ENCODE assay signal across 29 cellular contexts in the genomic region with DNA sequence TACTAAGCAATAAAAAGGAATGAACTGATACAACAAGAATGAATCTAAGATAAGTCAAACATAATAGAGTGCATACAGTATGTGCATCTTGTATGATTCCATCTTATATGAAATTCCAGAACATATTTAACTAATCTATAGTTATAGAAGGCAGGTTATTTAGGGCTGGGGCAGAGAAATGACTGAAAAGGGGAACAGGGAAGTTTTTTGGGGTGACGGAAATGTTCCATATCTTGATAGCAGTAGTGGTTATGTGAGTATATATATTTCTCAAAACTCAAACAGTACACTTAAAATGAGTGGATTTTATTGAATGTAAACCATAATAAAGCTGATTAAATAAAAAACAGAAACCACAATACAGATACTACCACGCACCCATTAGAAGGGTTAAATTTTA.
"Had no signal": no experiment of that assay in that cellular context is flagged by ENCODE, and none has a peak within 500 bp of the region (broad histone marks: within the 10 kb centered on the region; RNA-seq: fewer than 3 reads in every experiment).

No MANE protein-coding gene starts in this region.

- H3K27ac Mint-ChIP-seq: activated CD4-positive, alpha-beta memory T cell treated with anti-CD3 and anti-CD28 coated beads for 36 hours; activated CD4-positive, alpha-beta T cell treated with anti-CD3 and anti-CD28 coated beads, Interleukin-2, amount 10 ng/mL, durations not matched to agents 7 days and 5 days; activated naive CD4-positive, alpha-beta T cell treated with anti-CD3 and anti-CD28 coated beads, Interleukin-2, amount 10 ng/mL, durations not matched to agents 7 days and 5 days; activated naive CD8-positive, alpha-beta T cell treated with anti-CD3 and anti-CD28 coated beads for 36 hours; activated T-helper 17 cell treated with anti-CD3 and anti-CD28 coated beads, Interleukin-2, amount 50 U/mL, for 72 hours; T-helper 17 cell had no signal

- FAIRE-seq: RCC 7860 had no signal

- H3K4me3 Mint-ChIP-seq: activated CD4-positive, alpha-beta memory T cell treated with anti-CD3 and anti-CD28 coated beads for 36 hours; activated CD4-positive, alpha-beta T cell treated with anti-CD3 and anti-CD28 coated beads, Interleukin-2, amount 10 ng/mL, durations not matched to agents 7 days and 5 days; activated naive CD4-positive, alpha-beta T cell treated with anti-CD3 and anti-CD28 coated beads, Interleukin-2, amount 10 ng/mL, durations not matched to agents 7 days and 5 days; activated naive CD8-positive, alpha-beta T cell treated with anti-CD3 and anti-CD28 coated beads for 36 hours; activated T-helper 17 cell treated with anti-CD3 and anti-CD28 coated beads, Interleukin-2, amount 50 U/mL, for 72 hours; T-helper 17 cell had no signal

- H3K27me3 Mint-ChIP-seq: activated CD4-positive, alpha-beta memory T cell treated with anti-CD3 and anti-CD28 coated beads for 36 hours; activated CD4-positive, alpha-beta T cell treated with anti-CD3 and anti-CD28 coated beads, Interleukin-2, amount 10 ng/mL, durations not matched to agents 7 days and 5 days; activated naive CD4-positive, alpha-beta T cell treated with anti-CD3 and anti-CD28 coated beads, Interleukin-2, amount 10 ng/mL, durations not matched to agents 7 days and 5 days; activated naive CD8-positive, alpha-beta T cell treated with anti-CD3 and anti-CD28 coated beads for 36 hours; activated T-helper 17 cell treated with anti-CD3 and anti-CD28 coated beads, Interleukin-2, amount 50 U/mL, for 72 hours; T-helper 17 cell had no signal

- H3K4me3 ChIP-seq: cardiac muscle cell, SJSA1 had no signal

- H3K36me3 ChIP-seq: brain microvascular endothelial cell, cardiac muscle cell had no signal

- ATAC-seq: activated T-helper 17 cell treated with anti-CD3 and anti-CD28 coated beads, Interleukin-2, amount 50 U/mL, for 72 hours; PC-3; T-helper 17 cell had no signal

- H3K9ac ChIP-seq: KMS-11 had no signal

- H3K4me2 ChIP-seq: KMS-11 had no signal

- H3K27me3 ChIP-seq: brain microvascular endothelial cell, cardiac muscle cell, SJSA1 had no signal

- DNase-seq: activated CD4-positive, alpha-beta memory T cell treated with anti-CD3 and anti-CD28 coated beads for 36 hours; activated CD4-positive, alpha-beta T cell treated with anti-CD3 and anti-CD28 coated beads, Interleukin-2, amount 10 ng/mL, durations not matched to agents 7 days and 5 days; activated CD4-positive, CD25-positive, alpha-beta regulatory T cell; activated CD8-positive, alpha-beta memory T cell treated with anti-CD3 and anti-CD28 coated beads for 24 hours; activated gamma-delta T cell; activated naive CD4-positive, alpha-beta T cell treated with anti-CD3 and anti-CD28 coated beads, Interleukin-2, amount 10 ng/mL, durations not matched to agents 7 days and 5 days; activated naive CD8-positive, alpha-beta T cell treated with anti-CD3 and anti-CD28 coated beads for 36 hours; activated T-cell treated with anti-CD3 and anti-CD28 coated beads for 4 hours; activated T-cell treated with anti-CD3 and anti-CD28 coated beads, Interleukin-2, amount 50 U/mL, for 48 hours; brain microvascular endothelial cell; cerebellar nuclear complex; MV-4-11; NCI-H1105; NCI-H1436; NCI-H1694 treated with DMSO at 0.1 percent for 48 hours; NCI-H2029 treated with DMSO at 0.1 percent for 48 hours; NCI-H345; NCI-H510A; NCI-H526 treated with DMSO at 0.1 percent for 48 hours; NCI-H82; PC-3; SHP77; T-helper 17 cell; T-helper 9 cell had no signal

- H3K27ac ChIP-seq: brain microvascular endothelial cell, cardiac muscle cell, KMS-11, SJSA1 had no signal
